ENCODE assay signal across 8 cellular contexts in genomic region chr19:43668406-43669158, GRCh38. TPM values are rescaled to one million over a fixed set of nuclear protein-coding genes. Genes with fewer than 3 reads are reported as not detected.
A peak's percentile ranks its signal among the peaks of the same experiment; 100 is the strongest.
DNase-seq lines count a peak whose midpoint lies in the region; ATAC-seq and TF ChIP-seq lines count a peak whose summit lies in the region.

No MANE protein-coding gene starts in this region.

- no peak for TF ChIP-seq CTCF in fibroblast of mammary gland (conservative IDR thresholded peaks at IDR 0.05; ENCODE audit: control insufficient read depth, insufficient read depth, low read depth, low read length)

- H3K27me3 Mint-ChIP-seq in activated T-helper 2 cell treated with anti-CD3 and anti-CD28 coated beads, Interferon-gamma antibody, Interleukin-2, Interleukin-4, amounts not matched to agents 10 μg/mL and 5 μg/mL and 100 μg/mL, durations not matched to agents 14 hours and 24 hours and 36 hours (ENCODE audit: low read depth), result peaks cover 9% of the 10 kb centered on the region
- no peaks in the 10 kb centered on the region for H3K27me3 Mint-ChIP-seq in naive thymus-derived CD8-positive, alpha-beta T cell
- H3K27me3 Mint-ChIP-seq in stimulated activated naive B cell treated with anti-CD40 and anti-IgM and Interleukin-4, amounts not matched to agents 10 μg/mL and 1 μg/mL and 100 μg/mL, for 72 hours, result peaks cover 19 to 46% of the 10 kb centered on the region in 2 donors

- DNase-seq in DMS53 (lab: John Stamatoyannopoulos, UW) (peak; percentile 100), KBM-7 (peak; percentile 98), RKO (ENCODE audit: low spot score) (peak; percentile 98), fibroblast of mammary gland (ENCODE audit: low read depth) (peak; percentile 100)
- peak; percentile 94 for DNase-seq in activated T-helper 2 cell treated with anti-CD3 and anti-CD28 coated beads, Interferon-gamma antibody, Interleukin-2, Interleukin-4, amounts not matched to agents 10 μg/mL and 5 μg/mL and 100 μg/mL, durations not matched to agents 14 hours and 24 hours and 36 hours (ENCODE audit: low spot score)
- peak; percentile 87 to 97 (median 93) for DNase-seq in naive thymus-derived CD8-positive, alpha-beta T cell
- peak; percentile 91 for DNase-seq in stimulated activated naive B cell treated with anti-CD40 and anti-IgM and Interleukin-4, amounts not matched to agents 10 μg/mL and 1 μg/mL and 100 μg/mL, for 72 hours

- POLR2A ChIA-PET in naive thymus-derived CD8-positive, alpha-beta T cell (lab: Charles Lee), result interaction anchor here (0.5 to 1.5 kb wide), 10 partner anchors 10 to 938 kb away, joined by 3 to 12 read pairs (median 5); partner anchors contain the start of genes IRGQ, SMG9, ZNF575 and ZNF576

- H3K9me3 Mint-ChIP-seq in activated T-helper 2 cell treated with anti-CD3 and anti-CD28 coated beads, Interferon-gamma antibody, Interleukin-2, Interleukin-4, amounts not matched to agents 10 μg/mL and 5 μg/mL and 100 μg/mL, durations not matched to agents 14 hours and 24 hours and 36 hours, result no peaks in the 10 kb centered on the region
- no peaks in the 10 kb centered on the region for H3K9me3 Mint-ChIP-seq in naive thymus-derived CD8-positive, alpha-beta T cell
- H3K9me3 Mint-ChIP-seq in stimulated activated naive B cell treated with anti-CD40 and anti-IgM and Interleukin-4, amounts not matched to agents 10 μg/mL and 1 μg/mL and 100 μg/mL, for 72 hours, result peaks cover 3 to 9% of the 10 kb centered on the region in 2 donors

- ATAC-seq in GM21723 (IDR thresholded peaks at IDR 0.05; ENCODE audit: unreplicated experiment), result peak; percentile 87
- peak; percentile 80 to 88 for ATAC-seq in naive thymus-derived CD8-positive, alpha-beta T cell
- peak; percentile 87 to 89 for ATAC-seq in stimulated activated naive B cell treated with anti-CD40 and anti-IgM and Interleukin-4, amounts not matched to agents 10 μg/mL and 1 μg/mL and 100 μg/mL, for 72 hours (replicated peaks)

- peaks cover 35% of the 10 kb centered on the region for H3K36me3 Mint-ChIP-seq in activated T-helper 2 cell treated with anti-CD3 and anti-CD28 coated beads, Interferon-gamma antibody, Interleukin-2, Interleukin-4, amounts not matched to agents 10 μg/mL and 5 μg/mL and 100 μg/mL, durations not matched to agents 14 hours and 24 hours and 36 hours (ENCODE audit: low read depth)
- no peaks in the 10 kb centered on the region for H3K36me3 Mint-ChIP-seq in naive thymus-derived CD8-positive, alpha-beta T cell
- H3K36me3 Mint-ChIP-seq in stimulated activated naive B cell treated with anti-CD40 and anti-IgM and Interleukin-4, amounts not matched to agents 10 μg/mL and 1 μg/mL and 100 μg/mL, for 72 hours, result peaks cover 4 to 15% of the 10 kb centered on the region in 2 donors

- peak overlapping the region; percentile 74 for H3K27ac Mint-ChIP-seq in activated T-helper 2 cell treated with anti-CD3 and anti-CD28 coated beads, Interferon-gamma antibody, Interleukin-2, Interleukin-4, amounts not matched to agents 10 μg/mL and 5 μg/mL and 100 μg/mL, durations not matched to agents 14 hours and 24 hours and 36 hours
- H3K27ac Mint-ChIP-seq in naive thymus-derived CD8-positive, alpha-beta T cell, result peak overlapping the region; percentile 21 to 94 (median 84)
- peak overlapping the region; percentile 70 for H3K27ac Mint-ChIP-seq in stimulated activated naive B cell treated with anti-CD40 and anti-IgM and Interleukin-4, amounts not matched to agents 10 μg/mL and 1 μg/mL and 100 μg/mL, for 72 hours

- in situ Hi-C loops in KBM-7 (cut with MboI; ENCODE audit: low pct_unique_long_range_greater_than_20kb, low sequenced_read_pairs), result no loop called here

- H3K4me3 ChIP-seq in fibroblast of mammary gland (ENCODE audit: control insufficient read depth, low read depth, low read length), result peak overlapping the region; percentile 95

- intact Hi-C loops in activated T-helper 2 cell treated with anti-CD3 and anti-CD28 coated beads, Interferon-gamma antibody, Interleukin-2, Interleukin-4, amounts not matched to agents 10 μg/mL and 5 μg/mL and 100 μg/mL, durations not matched to agents 14 hours and 24 hours and 36 hours (cut with micrococcal nuclease), result loop anchor here (1.0 to 2.0 kb wide), 6 partner anchors 32 to 142 kb away; partner anchors contain the start of genes ETHE1, IRGQ, SMG9 and ZNF576

- peak overlapping the region; percentile 89 for H3K4me3 Mint-ChIP-seq in activated T-helper 2 cell treated with anti-CD3 and anti-CD28 coated beads, Interferon-gamma antibody, Interleukin-2, Interleukin-4, amounts not matched to agents 10 μg/mL and 5 μg/mL and 100 μg/mL, durations not matched to agents 14 hours and 24 hours and 36 hours (ENCODE audit: low read depth)
- H3K4me3 Mint-ChIP-seq in naive thymus-derived CD8-positive, alpha-beta T cell, result peak overlapping the region; percentile 83 to 96 (median 88)
- H3K4me3 Mint-ChIP-seq in stimulated activated naive B cell treated with anti-CD40 and anti-IgM and Interleukin-4, amounts not matched to agents 10 μg/mL and 1 μg/mL and 100 μg/mL, for 72 hours, result peak overlapping the region; percentile 83 to 86

- peaks cover 30% of the 10 kb centered on the region for H3K4me1 Mint-ChIP-seq in activated T-helper 2 cell treated with anti-CD3 and anti-CD28 coated beads, Interferon-gamma antibody, Interleukin-2, Interleukin-4, amounts not matched to agents 10 μg/mL and 5 μg/mL and 100 μg/mL, durations not matched to agents 14 hours and 24 hours and 36 hours (ENCODE audit: low read depth)
- peaks cover 24 to 53% (median 51%) of the 10 kb centered on the region in 4 donors for H3K4me1 Mint-ChIP-seq in naive thymus-derived CD8-positive, alpha-beta T cell
- peaks cover 30 to 41% of the 10 kb centered on the region in 2 donors for H3K4me1 Mint-ChIP-seq in stimulated activated naive B cell treated with anti-CD40 and anti-IgM and Interleukin-4, amounts not matched to agents 10 μg/mL and 1 μg/mL and 100 μg/mL, for 72 hours

RNA-seq across cellular contexts. Expression of gene PLAUR, which starts 1.4 kb away (rescaled TPM):
- 19.9 and 21.2 TPM in 2 replicates for total RNA-seq in activated T-helper 2 cell treated with anti-CD3 and anti-CD28 coated beads, Interferon-gamma antibody, Interleukin-2, Interleukin-4, amounts not matched to agents 10 μg/mL and 5 μg/mL and 100 μg/mL, durations not matched to agents 14 hours and 24 hours and 36 hours
- 1 to 10 TPM; 1.3 to 1.7 TPM for total RNA-seq in naive thymus-derived CD8-positive, alpha-beta T cell
- 1 to 10 TPM in 1 of 3 donors, under 1 TPM in 1, not detected in 1; 0.71 to 1.6 TPM for polyA plus RNA-seq in naive thymus-derived CD8-positive, alpha-beta T cell

RNA-seq across cellular contexts. Expression of gene CADM4, which starts 28.9 kb away (rescaled TPM):
- 0.39 and 0.44 TPM in 2 replicates for total RNA-seq in activated T-helper 2 cell treated with anti-CD3 and anti-CD28 coated beads, Interferon-gamma antibody, Interleukin-2, Interleukin-4, amounts not matched to agents 10 μg/mL and 5 μg/mL and 100 μg/mL, durations not matched to agents 14 hours and 24 hours and 36 hours
- total RNA-seq in naive thymus-derived CD8-positive, alpha-beta T cell, result under 1 TPM; 0.39 to 0.63 TPM
- not detected for polyA plus RNA-seq in naive thymus-derived CD8-positive, alpha-beta T cell

RNA-seq across cellular contexts. Expression of gene IRGC, which starts 47.3 kb away (rescaled TPM):
- total RNA-seq in activated T-helper 2 cell treated with anti-CD3 and anti-CD28 coated beads, Interferon-gamma antibody, Interleukin-2, Interleukin-4, amounts not matched to agents 10 μg/mL and 5 μg/mL and 100 μg/mL, durations not matched to agents 14 hours and 24 hours and 36 hours, result not detected in 2 replicates
- not detected for total RNA-seq in naive thymus-derived CD8-positive, alpha-beta T cell
- not detected for polyA plus RNA-seq in naive thymus-derived CD8-positive, alpha-beta T cell

RNA-seq across cellular contexts. Expression of gene ZNF428, which starts 49.2 kb away (rescaled TPM):
- total RNA-seq in activated T-helper 2 cell treated with anti-CD3 and anti-CD28 coated beads, Interferon-gamma antibody, Interleukin-2, Interleukin-4, amounts not matched to agents 10 μg/mL and 5 μg/mL and 100 μg/mL, durations not matched to agents 14 hours and 24 hours and 36 hours, result 17.7 and 19.1 TPM in 2 replicates
- total RNA-seq in naive thymus-derived CD8-positive, alpha-beta T cell, result 10 to 100 TPM; 31.2 to 31.6 TPM
- 10 to 100 TPM; 16.5 to 20.6 (median 18.3) TPM for polyA plus RNA-seq in naive thymus-derived CD8-positive, alpha-beta T cell

RNA-seq across cellular contexts. Expression of gene SRRM5, which starts 56.7 kb away (rescaled TPM):
- total RNA-seq in activated T-helper 2 cell treated with anti-CD3 and anti-CD28 coated beads, Interferon-gamma antibody, Interleukin-2, Interleukin-4, amounts not matched to agents 10 μg/mL and 5 μg/mL and 100 μg/mL, durations not matched to agents 14 hours and 24 hours and 36 hours, result 0.32 and 0.46 TPM in 2 replicates
- 1 to 10 TPM; 1.4 TPM for total RNA-seq in naive thymus-derived CD8-positive, alpha-beta T cell
- under 1 TPM in 2 of 3 donors, not detected in 1; 0.08 to 0.94 TPM for polyA plus RNA-seq in naive thymus-derived CD8-positive, alpha-beta T cell

Comparison
In these comparisons a context has a peak if more than half of its experiments do, and no peak if none do; other contexts are left out.
1. Peak in every context shown above with its lines: DNase-seq, ATAC-seq and H3K4me3 ChIP-seq.